In genomic region chr5:17118631-17119030, GRCh38 we compare ENCODE assay signal across 1 cellular context.
TF ChIP-seq lines count a peak whose summit lies in the region.

No MANE protein-coding gene starts in this region.

TF ChIP-seq in K562, 482 proteins besides CTCF, POLR2A, EP300 and RAD21 (continued from another document and continues in another):
- TF ChIP-seq MAFF (IDR thresholded peaks at IDR 0.05; ENCODE audit: low read length) (peak; percentile 26; the same call in 1 of the 2 replicates), TAF15 (IDR thresholded peaks at IDR 0.05; ENCODE audit: low read depth, low read length) (no peak), HDAC3 (IDR thresholded peaks at IDR 0.05; ENCODE audit: borderline replicate concordance, partially characterized antibody) (no peak), HOMEZ (CRISPR knock-in tag; IDR thresholded peaks at IDR 0.05) (no peak), CBX2 (IDR thresholded peaks at IDR 0.05; ENCODE audit: insufficient read depth, low read length, poor library complexity, severe bottlenecking) (no peak), ATF3 (IDR thresholded peaks at IDR 0.05) (peak; percentile 93), ATF3 (CRISPR knock-in tag; conservative IDR thresholded peaks at IDR 0.05) (0 out of 2 replicates have a peak, but pooled peaks have one; percentile 44), MAFK (IDR thresholded peaks at IDR 0.05; ENCODE audit: low read length) (peak; percentile 44; the same call in 1 of the 2 replicates), SPI1 (IDR thresholded peaks at IDR 0.05; ENCODE audit: borderline replicate concordance, low read depth, low read length) (peak; percentile 98), MTA2 (IDR thresholded peaks at IDR 0.05; ENCODE audit: low read depth) (no peak), SMAD3 (CRISPR knock-in tag; conservative IDR thresholded peaks at IDR 0.05) (no peak), JUN (IDR thresholded peaks at IDR 0.05; ENCODE audit: borderline replicate concordance, low read depth, low read length) (peak; percentile 86), JUN (CRISPR knock-in tag; IDR thresholded peaks at IDR 0.05; ENCODE audit: borderline replicate concordance) (no peak), L3MBTL2 (IDR thresholded peaks at IDR 0.05) (0 out of 2 replicates have a peak, but pooled peaks have one; percentile 23), ZNF766 (CRISPR knock-in tag; conservative IDR thresholded peaks at IDR 0.05) (peak; percentile 37; the same call in 1 of the 2 replicates), ESRRA (IDR thresholded peaks at IDR 0.05; ENCODE audit: borderline replicate concordance, low read depth) (no peak), GABPB1 (CRISPR knock-in tag; IDR thresholded peaks at IDR 0.05) (no peak), KHSRP (IDR thresholded peaks at IDR 0.05) (no peak), POLR3A (IDR thresholded peaks at IDR 0.05; ENCODE audit: borderline replicate concordance, extremely low read depth, insufficient read depth, insufficient read length) (no peak), ZNF780A (CRISPR knock-in tag; IDR thresholded peaks at IDR 0.05) (no peak), ZNF584 (CRISPR knock-in tag; IDR thresholded peaks at IDR 0.05; ENCODE audit: low read depth) (peak; percentile 55; the same call in 1 of the 2 replicates), FOS (IDR thresholded peaks at IDR 0.05; ENCODE audit: extremely low read depth, insufficient read length) (peak; percentile 40), NRF1 (conservative IDR thresholded peaks at IDR 0.05 in 1 of 2, IDR thresholded peaks at IDR 0.05 in 1 of 2) (peak; percentile 24 to 25; a peak in 1 of 4 replicates), XRCC4 (IDR thresholded peaks at IDR 0.05; ENCODE audit: extremely low read depth, insufficient read depth, insufficient read length) (no peak), ATF7 (IDR thresholded peaks at IDR 0.05) (peak; percentile 56), SP1 (CRISPR knock-in tag; IDR thresholded peaks at IDR 0.05) (no peak), ZKSCAN1 (IDR thresholded peaks at IDR 0.05; ENCODE audit: low read depth, low read length) (peak; percentile 64; the same call in 1 of the 2 replicates), ZNF239 (CRISPR knock-in tag; IDR thresholded peaks at IDR 0.05) (no peak), GABPA (tag; conservative IDR thresholded peaks at IDR 0.05; ENCODE audit: low read depth) (peak; percentile 45), FOSL1 (tag; conservative IDR thresholded peaks at IDR 0.05) (peak; percentile 95), SMARCC2 (IDR thresholded peaks at IDR 0.05; ENCODE audit: low read depth) (0 out of 2 replicates have a peak, but pooled peaks have one; percentile 51), IRF9 (tag; IDR thresholded peaks at IDR 0.05) (no peak), MAFG (tag; conservative IDR thresholded peaks at IDR 0.05) (peak; percentile 59), DPF2 (IDR thresholded peaks at IDR 0.05) (peak; percentile 45; the same call in 1 of the 2 replicates), CREM (IDR thresholded peaks at IDR 0.05; ENCODE audit: low read depth) (peak; percentile 46; the same call in 1 of the 2 replicates), CBX1 (IDR thresholded peaks at IDR 0.05; ENCODE audit: low read depth) (peak; percentile 47; the same call in 1 of the 2 replicates), JUND (IDR thresholded peaks at IDR 0.05; ENCODE audit: borderline replicate concordance, low read depth, low read length) (peak; percentile 96), JUND (tag; IDR thresholded peaks at IDR 0.05; ENCODE audit: borderline replicate concordance, low read depth, low read length) (peak; percentile 98), ZNF175 (CRISPR knock-in tag; IDR thresholded peaks at IDR 0.05; ENCODE audit: low read depth) (0 out of 2 replicates have a peak, but pooled peaks have one; percentile 39), HNRNPL (IDR thresholded peaks at IDR 0.05; ENCODE audit: low read depth, low read length) (no peak), ATF1 (CRISPR knock-in tag; IDR thresholded peaks at IDR 0.05) (no peak), ATF1 (tag; IDR thresholded peaks at IDR 0.05) (peak; percentile 53; the same call in 1 of the 2 replicates), ARID1B (IDR thresholded peaks at IDR 0.05) (peak; percentile 45; the same call in 1 of the 2 replicates), SMARCE1 (IDR thresholded peaks at IDR 0.05) (peak; percentile 57; the same call in 1 of the 2 replicates), ARID3B (CRISPR knock-in tag; IDR thresholded peaks at IDR 0.05; ENCODE audit: borderline replicate concordance) (no peak), NFRKB (IDR thresholded peaks at IDR 0.05; ENCODE audit: low read depth) (no peak), E2F5 (CRISPR knock-in tag; IDR thresholded peaks at IDR 0.05) (no peak), OTX1 (CRISPR knock-in tag; IDR thresholded peaks at IDR 0.05) (no peak), C11orf30 (IDR thresholded peaks at IDR 0.05; ENCODE audit: low read depth) (peak; percentile 58), TCF15 (CRISPR knock-in tag; IDR thresholded peaks at IDR 0.05) (no peak), PPARD (CRISPR knock-in tag; IDR thresholded peaks at IDR 0.05) (no peak), ZNF583 (CRISPR knock-in tag; IDR thresholded peaks at IDR 0.05) (no peak), BRF2 (IDR thresholded peaks at IDR 0.05; ENCODE audit: borderline replicate concordance, insufficient read depth, insufficient read length) (no peak), CTCFL (IDR thresholded peaks at IDR 0.05; ENCODE audit: borderline replicate concordance, insufficient read depth, low read depth, low read length, poor library complexity, severe bottlenecking) (no peak), EHMT2 (IDR thresholded peaks at IDR 0.05) (0 out of 2 replicates have a peak, but pooled peaks have one; percentile 35), FIP1L1 (IDR thresholded peaks at IDR 0.05; ENCODE audit: low read depth, low read length, poor library complexity, severe bottlenecking) (no peak), E2F8 (IDR thresholded peaks at IDR 0.05; ENCODE audit: low read depth, partially characterized antibody) (no peak), TBP (optimal IDR thresholded peaks at IDR 0.05; ENCODE audit: low read depth, low read length) (peak; percentile 25), ZBTB33 (CRISPR knock-in tag; IDR thresholded peaks at IDR 0.05) (no peak), MEIS2 (IDR thresholded peaks at IDR 0.05; ENCODE audit: partially characterized antibody) (peak; percentile 20), SRF (CRISPR knock-in tag; IDR thresholded peaks at IDR 0.05) (peak in 1 of 2 experiments; percentile 49; a peak in 1 of 4 replicates)
